Comparison of ENCODE assay signal across 10 cellular contexts in genomic region chr21:26572668-26573381, GRCh38. TPM values are rescaled to one million over a fixed set of nuclear protein-coding genes. Genes with fewer than 3 reads are reported as not detected.
DNase-seq lines count a peak whose midpoint lies in the region; ATAC-seq and TF ChIP-seq lines count a peak whose summit lies in the region.
"Had no signal": no experiment of that assay in that cellular context is flagged by ENCODE, and none has a peak within 500 bp of the region (broad histone marks: within the 10 kb centered on the region; RNA-seq: fewer than 3 reads in every experiment).

Gene CYYR1, minus strand, starts transcription at chr21:26573286. Its CDS starts 346 bp downstream, at chr21:26572940.

- no peaks in the 10 kb centered on the region for H3K27me3 ChIP-seq in cardiac muscle cell
- H3K27me3 ChIP-seq in neuronal stem cell (ENCODE audit: control insufficient read depth in 3 of 3, insufficient read depth in 3 of 3, low read depth in 1 of 3, low read length in 3 of 3): peaks cover 0 to 2% (median 0%) of the 10 kb centered on the region in 3 experiments

- peak within 1 kb of the TSS in 2 of 3 donors; percentile 28 to 66 for H3K4me3 Mint-ChIP-seq in T-cell

- H3K27ac ChIP-seq in cardiac muscle cell (no peak within 1 kb of the TSS), neuronal stem cell (replicated peaks; ENCODE audit: low read length) (peak within 1 kb of the TSS; percentile 25)

- H4K8ac ChIP-seq in neuronal stem cell (ENCODE audit: low read depth, low read length): no peak within 1 kb of the TSS

- peak within 1 kb of the TSS; percentile 94 for H2AFZ ChIP-seq in neuronal stem cell (ENCODE audit: low read length)

- no CpG with 5 or more reads among the region's 61 CpGs for WGBS in neuronal stem cell (ENCODE audit: extremely low coverage in 2 of 2, insufficient read length in 2 of 2, insufficient replicate concordance in 1 of 2), 2 donors

- no peaks in the 10 kb centered on the region for H3K79me1 ChIP-seq in neuronal stem cell (ENCODE audit: low read depth, low read length)

- no peak within 1 kb of the TSS for H3K27ac Mint-ChIP-seq in T-cell
- H3K27ac Mint-ChIP-seq: stimulated activated naive CD8-positive, alpha-beta T cell treated with anti-CD3 and anti-CD28 coated beads, Interleukin-15, amount 100 ng/mL, for 72 hours had no signal

- H3K4me1 ChIP-seq in cardiac muscle cell (ENCODE audit: low read depth) (no peaks in the 10 kb centered on the region), neuronal stem cell (ENCODE audit: control insufficient read depth in 2 of 2, insufficient read depth in 1 of 2, low read depth in 1 of 2, low read length in 2 of 2) (no peaks in the 10 kb centered on the region)

- peak within 1 kb of the TSS; percentile 42 for H3K4me2 ChIP-seq in neuronal stem cell (ENCODE audit: insufficient read depth, low read length, poor library complexity, severe bottlenecking)

- peak within 1 kb of the TSS; percentile 33 for H2BK5ac ChIP-seq in neuronal stem cell (ENCODE audit: low read length)

- peak within 1 kb of the TSS; percentile 76 for H4K91ac ChIP-seq in neuronal stem cell (ENCODE audit: low read depth, low read length, poor library complexity)

- H3K4ac ChIP-seq in neuronal stem cell (ENCODE audit: low read length): no peak within 1 kb of the TSS

- ATAC-seq in T-cell (replicated peaks in 1 of 4): no peak
- ATAC-seq: stimulated activated naive CD8-positive, alpha-beta T cell treated with anti-CD3 and anti-CD28 coated beads, Interleukin-15, amount 100 ng/mL, for 72 hours had no signal

- peak within 1 kb of the TSS; percentile 35 for H3K23ac ChIP-seq in neuronal stem cell (ENCODE audit: low read depth, low read length, poor library complexity)

- TF ChIP-seq CTCF in cardiac muscle cell (IDR thresholded peaks at IDR 0.05; ENCODE audit: low read depth, low read length): no peak

- H2AK5ac ChIP-seq in neuronal stem cell (ENCODE audit: low read depth, low read length): no peak within 1 kb of the TSS

- POLR2A ChIA-PET in T-cell (lab: Charles Lee): no interaction called here

- peak within 1 kb of the TSS; percentile 50 for H2BK15ac ChIP-seq in neuronal stem cell (ENCODE audit: low read length)

- H3K27me3 Mint-ChIP-seq in T-cell: peaks cover 26 to 30% of the 10 kb centered on the region in 2 donors

- CTCF ChIA-PET in T-cell (lab: Charles Lee): no interaction called here

- H3K36me3 ChIP-seq in cardiac muscle cell: no peaks in the 10 kb centered on the region
- no peaks in the 10 kb centered on the region for H3K36me3 ChIP-seq in neuronal stem cell (replicated peaks in 1 of 2; ENCODE audit: control insufficient read depth in 2 of 2, insufficient read depth in 2 of 2, low read length in 2 of 2)

- peak within 1 kb of the TSS; percentile 91 for H3K9ac ChIP-seq in neuronal stem cell (ENCODE audit: low read depth, low read length, poor library complexity)

- DNase-seq in AG20443 (ENCODE audit: low spot score): peak; percentile 29
- DNase-seq in T-cell: peak in 1 of 34 experiments; percentile 3
- DNase-seq in cardiac muscle cell (ENCODE audit: low read depth in 1 of 2, low spot score in 1 of 2): peak; percentile 7 to 70
- DNase-seq in neuronal stem cell (ENCODE audit: low spot score): peak; percentile 63
- DNase-seq in DMS79 treated with DMSO at 0.1 percent for 48 hours (lab: John Stamatoyannopoulos, UW): no peak
- DNase-seq in stimulated activated CD4-positive, alpha-beta T cell treated with anti-CD3 and anti-CD28 coated beads, Interleukin-4, amount 100 ng/mL, for 24 hours: no peak
- DNase-seq in globus pallidus (ENCODE audit: low spot score): no peak
- no peak for DNase-seq in SKM-1 treated with dmso at 0.1 percent for 144 hours (lab: John Stamatoyannopoulos, UW; ENCODE audit: unreplicated experiment)
- DNase-seq: GF-D8; stimulated activated naive CD8-positive, alpha-beta T cell treated with anti-CD3 and anti-CD28 coated beads, Interleukin-15, amount 100 ng/mL, for 72 hours had no signal

- H3K18ac ChIP-seq in neuronal stem cell (ENCODE audit: low read length): peak within 1 kb of the TSS; percentile 96

- no peaks in the 10 kb centered on the region for H3K36me3 Mint-ChIP-seq in T-cell

- peaks cover 2 to 6% (median 3%) of the 10 kb centered on the region in 3 donors for H3K4me1 Mint-ChIP-seq in T-cell

- no peak within 1 kb of the TSS for H2BK120ac ChIP-seq in neuronal stem cell (ENCODE audit: low read depth, low read length)

- H3K14ac ChIP-seq in neuronal stem cell (ENCODE audit: low read length): no peak within 1 kb of the TSS

- H3K9me3 Mint-ChIP-seq in T-cell: peaks cover 4 to 14% (median 12%) of the 10 kb centered on the region in 3 donors

- H3K4me3 ChIP-seq in cardiac muscle cell (peak within 1 kb of the TSS; percentile 71), neuronal stem cell (ENCODE audit: low read length in 2 of 2) (peak within 1 kb of the TSS; percentile 81 to 94)

- no peak within 1 kb of the TSS for H2BK12ac ChIP-seq in neuronal stem cell (ENCODE audit: low read length)

- H3K9me3 ChIP-seq in cardiac muscle cell (ENCODE audit: low read depth) (no peaks in the 10 kb centered on the region), neuronal stem cell (replicated peaks in 1 of 2; ENCODE audit: control insufficient read depth in 2 of 2, insufficient read depth in 1 of 2, low read depth in 1 of 2, low read length in 2 of 2) (peaks cover 0 to 17% of the 10 kb centered on the region in 2 donors)

RNA-seq across cellular contexts. Expression of gene CYYR1, which starts in this region (rescaled TPM):
- total RNA-seq in T-cell: under 1 TPM in 3 of 5 donors, not detected in 2; 0.09 to 0.29 (median 0.26) TPM
- total RNA-seq in cardiac muscle cell: 2.6 and 3.9 TPM in 2 replicates
- polyA plus RNA-seq in cardiac muscle cell: 4.9 and 7.8 TPM in 2 replicates
- polyA plus RNA-seq in neuronal stem cell (2013, experiment 1 of 2): 26.7 TPM
- 27.3 TPM for polyA plus RNA-seq in neuronal stem cell (2013, experiment 2 of 2)

Comparison
In these comparisons a context has a peak if more than half of its experiments do, and no peak if none do; other contexts are left out.
1. DNase-seq: peak in AG20443 (single experiment), cardiac muscle cell (2 of 2) and neuronal stem cell (single experiment); none in DMS79 treated with DMSO at 0.1 percent for 48 hours (single experiment), stimulated activated CD4-positive, alpha-beta T cell treated with anti-CD3 and anti-CD28 coated beads, Interleukin-4, amount 100 ng/mL, for 24 hours (single experiment), globus pallidus (single experiment) and SKM-1 treated with dmso at 0.1 percent for 144 hours (single experiment).